ENCODE assay signal across 18 cellular contexts in genomic region chr3:8702560-8702959, GRCh38. TPM values are rescaled to one million over a fixed set of nuclear protein-coding genes. Genes with fewer than 3 reads are reported as not detected.
DNase-seq lines count a peak whose midpoint lies in the region; TF ChIP-seq lines count a peak whose summit lies in the region.
"Had no signal": no experiment of that assay in that cellular context is flagged by ENCODE, and none has a peak within 500 bp of the region (broad histone marks: within the 10 kb centered on the region; RNA-seq: fewer than 3 reads in every experiment).

No MANE protein-coding gene starts in this region.

- no peak overlapping the region for H4K5ac ChIP-seq in H9 (ENCODE audit: insufficient read length, low read depth, low read length)

- no peak overlapping the region for H3K18ac ChIP-seq in H9 (ENCODE audit: insufficient read length, low read depth, low read length)

- H2BK15ac ChIP-seq in H9 (ENCODE audit: low read depth, low read length), result no peak overlapping the region

- H3K27me3 ChIP-seq in Caco-2 (replicated peaks; ENCODE audit: control insufficient read depth, insufficient read depth, low read length) (no peaks in the 10 kb centered on the region), H9 (ENCODE audit: insufficient read depth, low read length) (peaks cover 2% of the 10 kb centered on the region; the same call in 1 of the 2 replicates)
- no peaks in the 10 kb centered on the region for H3K27me3 ChIP-seq in CD8-positive, alpha-beta memory T cell (ENCODE audit: insufficient read depth, low read length, poor library complexity, severe bottlenecking)
- H3K27me3 ChIP-seq in CD4-positive, alpha-beta memory T cell (ENCODE audit: insufficient read depth, low read length), result no peaks in the 10 kb centered on the region
- H3K27me3 ChIP-seq: heart left ventricle had no signal

- H3K27ac ChIP-seq in H9 (ENCODE audit: insufficient read length, low read depth, low read length), result no peak overlapping the region
- no peak overlapping the region for H3K27ac ChIP-seq in CD8-positive, alpha-beta memory T cell (ENCODE audit: low read depth, low read length)
- H3K27ac ChIP-seq in CD4-positive, alpha-beta memory T cell (ENCODE audit: low read depth, low read length), result no peak overlapping the region
- H3K27ac ChIP-seq: heart left ventricle, SK-N-MC had no signal

- no peaks in the 10 kb centered on the region for H3K9me3 Mint-ChIP-seq in Caco-2 (ENCODE audit: unreplicated experiment)
- no peaks in the 10 kb centered on the region; a peak in 1 of 5 replicates for H3K9me3 Mint-ChIP-seq in H9
- H3K9me3 Mint-ChIP-seq in CD8-positive, alpha-beta memory T cell, result peaks cover 0 to 11% (median 5%) of the 10 kb centered on the region in 5 donors
- peaks cover 0 to 16% (median 5%) of the 10 kb centered on the region in 8 donors for H3K9me3 Mint-ChIP-seq in CD4-positive, alpha-beta memory T cell
- H3K9me3 Mint-ChIP-seq: activated T-helper 2 cell treated with anti-CD3 and anti-CD28 coated beads, Interferon-gamma antibody, Interleukin-2, Interleukin-4, amounts not matched to agents 10 μg/mL and 5 μg/mL and 100 μg/mL, durations not matched to agents 14 hours and 24 hours and 36 hours had no signal

- no peak overlapping the region for H3K4ac ChIP-seq in H9 (ENCODE audit: low read depth, low read length)

- no peak overlapping the region for H3K9ac ChIP-seq in H9 (ENCODE audit: extremely low read depth, insufficient read length, low read length)

- no peaks in the 10 kb centered on the region for H3K36me3 ChIP-seq in Caco-2 (ENCODE audit: control insufficient read depth, insufficient read depth, low read length)
- H3K36me3 ChIP-seq in CD8-positive, alpha-beta memory T cell (ENCODE audit: insufficient read depth, low read length), result no peaks in the 10 kb centered on the region
- H3K36me3 ChIP-seq in CD4-positive, alpha-beta memory T cell (ENCODE audit: insufficient read depth, low read length), result no peaks in the 10 kb centered on the region
- H3K36me3 ChIP-seq: heart left ventricle had no signal

- H3K4me1 Mint-ChIP-seq in Caco-2 (ENCODE audit: low read depth, unreplicated experiment), result no peaks in the 10 kb centered on the region
- no peaks in the 10 kb centered on the region for H3K4me1 Mint-ChIP-seq in H9
- H3K4me1 Mint-ChIP-seq in CD8-positive, alpha-beta memory T cell, result no peaks in the 10 kb centered on the region
- no peaks in the 10 kb centered on the region for H3K4me1 Mint-ChIP-seq in CD4-positive, alpha-beta memory T cell

- no peaks in the 10 kb centered on the region for H3K23me2 ChIP-seq in H9 (ENCODE audit: insufficient read length, low read depth, low read length, poor library complexity, severe bottlenecking)

- WGBS in H9 (ENCODE audit: extremely low coverage, insufficient read length, low lambda C conversion rate), result no CpG with 5 or more reads among the region's 3 CpGs

- H2BK120ac ChIP-seq in H9 (ENCODE audit: low read depth, low read length, poor library complexity, severe bottlenecking), result no peak overlapping the region

- TF ChIP-seq CTCF in Caco-2 (IDR thresholded peaks at IDR 0.05; ENCODE audit: insufficient read depth in 1 of 2, low read depth in 1 of 2, low read length in 1 of 2, severe bottlenecking in 1 of 2, unreplicated experiment in 1 of 2) (peak; percentile 13 to 15), H9 (conservative IDR thresholded peaks at IDR 0.05) (peak; percentile 83), WI38 (IDR thresholded peaks at IDR 0.05; ENCODE audit: low read depth, low read length) (peak; percentile 55)

- DNase-seq in Caco-2, result no peak
- peak; percentile 67 for DNase-seq in H9
- peak; percentile 54 for DNase-seq in iPS-NIHi11 (ENCODE audit: low spot score)
- no peak for DNase-seq in NCI-H2029 (lab: John Stamatoyannopoulos, UW)
- DNase-seq in CD8-positive, alpha-beta memory T cell, result no peak
- no peak for DNase-seq in kidney tubule cell (ENCODE audit: low spot score)
- DNase-seq in CD4-positive, alpha-beta memory T cell, result no peak
- DNase-seq: activated CD4-positive, CD25-positive, alpha-beta regulatory T cell treated with anti-CD3 and anti-CD28 coated beads, Interleukin-2, amount 50 U/mL, for 72 hours; Calu3; heart left ventricle; NCI-H1048; posterior cingulate gyrus; stimulated activated CD4-positive, alpha-beta T cell treated with anti-CD3 and anti-CD28 coated beads, Interleukin-4, amount 100 ng/mL, for 24 hours had no signal

- CTCF ChIA-PET in Caco-2 (lab: Charles Lee), result no interaction called here
- CTCF ChIA-PET in CD8-positive, alpha-beta memory T cell (lab: Charles Lee), result no interaction called here
- CTCF ChIA-PET in CD4-positive, alpha-beta memory T cell (lab: Charles Lee; ENCODE audit: partially characterized antibody), result no interaction called here

- no peak overlapping the region for H2AFZ ChIP-seq in H9 (ENCODE audit: low read length)

- no peak overlapping the region for H3K4me3 ChIP-seq in Caco-2 (ENCODE audit: low read depth, low read length)
- H3K4me3 ChIP-seq in WI38 (ENCODE audit: low read depth, low read length), result no peak overlapping the region
- no peak overlapping the region for H3K4me3 ChIP-seq in CD8-positive, alpha-beta memory T cell (ENCODE audit: low read length)
- H3K4me3 ChIP-seq in CD4-positive, alpha-beta memory T cell (ENCODE audit: low read length in 2 of 2), result no peak overlapping the region
- H3K4me3 ChIP-seq: heart left ventricle, lung, SK-N-MC had no signal

- H2AK5ac ChIP-seq in H9 (ENCODE audit: insufficient read length, low read length), result no peak overlapping the region

- POLR2A ChIA-PET in Caco-2 (lab: Charles Lee), result no interaction called here
- POLR2A ChIA-PET in CD8-positive, alpha-beta memory T cell (lab: Charles Lee), result no interaction called here
- POLR2A ChIA-PET in CD4-positive, alpha-beta memory T cell (lab: Charles Lee; ENCODE audit: partially characterized antibody), result no interaction called here

- H3K27me3 Mint-ChIP-seq in Caco-2 (ENCODE audit: insufficient read depth, unreplicated experiment), result no peaks in the 10 kb centered on the region
- H3K27me3 Mint-ChIP-seq in H9 (ENCODE audit: low read depth), result peaks cover 50% of the 10 kb centered on the region
- H3K27me3 Mint-ChIP-seq in CD8-positive, alpha-beta memory T cell, result no peaks in the 10 kb centered on the region
- H3K27me3 Mint-ChIP-seq in CD4-positive, alpha-beta memory T cell, result no peaks in the 10 kb centered on the region

- H3K4me1 ChIP-seq in Caco-2 (no peaks in the 10 kb centered on the region), H9 (ENCODE audit: insufficient read depth, low read length) (no peaks in the 10 kb centered on the region)
- H3K4me1 ChIP-seq in CD8-positive, alpha-beta memory T cell (ENCODE audit: insufficient read depth, low read length), result no peaks in the 10 kb centered on the region
- no peaks in the 10 kb centered on the region for H3K4me1 ChIP-seq in CD4-positive, alpha-beta memory T cell (ENCODE audit: insufficient read depth, low read length)
- H3K4me1 ChIP-seq: heart left ventricle had no signal

- no peak overlapping the region for H2BK5ac ChIP-seq in H9 (ENCODE audit: insufficient read length, low read length)

- H3K4me2 ChIP-seq in H9 (ENCODE audit: insufficient read depth, insufficient read length, low read length), result no peak overlapping the region

- H3K27ac Mint-ChIP-seq in Caco-2 (ENCODE audit: unreplicated experiment), result no peak overlapping the region
- H3K27ac Mint-ChIP-seq in H9, result no peak overlapping the region
- H3K27ac Mint-ChIP-seq in CD8-positive, alpha-beta memory T cell, result no peak overlapping the region
- H3K27ac Mint-ChIP-seq in CD4-positive, alpha-beta memory T cell, result no peak overlapping the region
- H3K27ac Mint-ChIP-seq: activated T-helper 2 cell treated with anti-CD3 and anti-CD28 coated beads, Interferon-gamma antibody, Interleukin-2, Interleukin-4, amounts not matched to agents 10 μg/mL and 5 μg/mL and 100 μg/mL, durations not matched to agents 14 hours and 24 hours and 36 hours had no signal

- no peaks in the 10 kb centered on the region for H3K79me1 ChIP-seq in H9 (ENCODE audit: insufficient read depth, low read depth, low read length, poor library complexity, severe bottlenecking)

- no peak overlapping the region for H2BK12ac ChIP-seq in H9 (ENCODE audit: insufficient read length, low read depth, low read length)

- no peaks in the 10 kb centered on the region for H4K20me1 ChIP-seq in H9 (ENCODE audit: control insufficient read depth, insufficient read depth, insufficient read length)

- intact Hi-C loops in Caco-2 (cut with micrococcal nuclease; ENCODE audit: unreplicated experiment), result no loop called here
- intact Hi-C loops in CD4-positive, alpha-beta memory T cell (cut with micrococcal nuclease), result no loop called here

- H3K9me3 ChIP-seq in Caco-2 (no peaks in the 10 kb centered on the region), H9 (ENCODE audit: control insufficient read depth, low read depth, low read length) (no peaks in the 10 kb centered on the region)
- H3K9me3 ChIP-seq in CD8-positive, alpha-beta memory T cell (ENCODE audit: low read length), result no peaks in the 10 kb centered on the region
- no peaks in the 10 kb centered on the region for H3K9me3 ChIP-seq in CD4-positive, alpha-beta memory T cell (ENCODE audit: control insufficient read depth in 1 of 2, low read length in 2 of 2)

- H3K23ac ChIP-seq in H9 (ENCODE audit: insufficient read length, low read depth, low read length), result no peak overlapping the region

- no peak overlapping the region for H2BK20ac ChIP-seq in H9 (ENCODE audit: low read depth, low read length, poor library complexity, severe bottlenecking)

- H3K36me3 Mint-ChIP-seq in Caco-2 (ENCODE audit: insufficient read depth, unreplicated experiment), result no peaks in the 10 kb centered on the region
- no peaks in the 10 kb centered on the region for H3K36me3 Mint-ChIP-seq in H9 (ENCODE audit: insufficient read depth in 1 of 3, low read depth in 3 of 3)
- no peaks in the 10 kb centered on the region for H3K36me3 Mint-ChIP-seq in CD8-positive, alpha-beta memory T cell
- H3K36me3 Mint-ChIP-seq in CD4-positive, alpha-beta memory T cell, result no peaks in the 10 kb centered on the region

- no peaks in the 10 kb centered on the region for H3K79me2 ChIP-seq in H9 (ENCODE audit: insufficient read depth, low read length)

- no TSS peak for BruUV-seq in Caco-2 (replicated peaks; lab: Mats Ljungman, UMichigan)

- H3T11ph ChIP-seq in H9 (ENCODE audit: low read length), result no peak overlapping the region

- H3K14ac ChIP-seq in H9 (ENCODE audit: insufficient read depth, low read length), result no peak overlapping the region

- H3K4me3 Mint-ChIP-seq in Caco-2 (ENCODE audit: unreplicated experiment), result no peak overlapping the region
- no peak overlapping the region for H3K4me3 Mint-ChIP-seq in H9
- H3K4me3 Mint-ChIP-seq in CD8-positive, alpha-beta memory T cell, result no peak overlapping the region
- no peak overlapping the region for H3K4me3 Mint-ChIP-seq in CD4-positive, alpha-beta memory T cell

- H4K8ac ChIP-seq in H9 (replicated peaks; ENCODE audit: insufficient read length, low read depth, low read length), result no peak overlapping the region

- no peak overlapping the region for H3K56ac ChIP-seq in H9 (ENCODE audit: insufficient read length, low read depth, low read length)

- no peak overlapping the region for H4K91ac ChIP-seq in H9 (ENCODE audit: insufficient read length, low read depth, low read length)

RNA-seq across cellular contexts. Expression of gene CAV3, which starts 31.0 kb away (rescaled TPM):
- total RNA-seq in Caco-2 (2022), result not detected in 2 replicates
- not detected in 2 replicates for total RNA-seq in H9 (2021)
- total RNA-seq in CD8-positive, alpha-beta memory T cell, result not detected
- not detected for polyA plus RNA-seq in CD8-positive, alpha-beta memory T cell
- total RNA-seq in CD4-positive, alpha-beta memory T cell, result not detected
- not detected for polyA plus RNA-seq in CD4-positive, alpha-beta memory T cell
- total RNA-seq: activated T-helper 2 cell treated with anti-CD3 and anti-CD28 coated beads, Interferon-gamma antibody, Interleukin-2, Interleukin-4, amounts not matched to agents 10 μg/mL and 5 μg/mL and 100 μg/mL, durations not matched to agents 14 hours and 24 hours and 36 hours; Calu3; cerebellum; lung had no signal

RNA-seq across cellular contexts. Expression of gene SSUH2, which starts 58.0 kb away (rescaled TPM):
- total RNA-seq in Caco-2 (2022) (7.6 and 9.4 TPM in 2 replicates), H9 (2021) (0.61 and 0.64 TPM in 2 replicates)
- total RNA-seq in CD8-positive, alpha-beta memory T cell, result not detected
- polyA plus RNA-seq in CD8-positive, alpha-beta memory T cell, result not detected
- total RNA-seq in CD4-positive, alpha-beta memory T cell, result not detected
- not detected for polyA plus RNA-seq in CD4-positive, alpha-beta memory T cell
- total RNA-seq: Calu3 had no signal

Comparison
In these comparisons a context has a peak if more than half of its experiments do, and no peak if none do; other contexts are left out.
1. DNase-seq: peak in H9 (single experiment) and iPS-NIHi11 (single experiment); none in Caco-2 (0 of 2), NCI-H2029 (single experiment), CD8-positive, alpha-beta memory T cell (0 of 5), kidney tubule cell (single experiment) and CD4-positive, alpha-beta memory T cell (0 of 5).
2. CTCF ChIP-seq: peak in every context shown above with its lines; median percentile 83 in H9; 55 in WI38; 14 in Caco-2.